1 cellular context compared by ENCODE assay signal in genomic region chr5:67118050-67118620, GRCh38.
TF ChIP-seq lines count a peak whose summit lies in the region.

No MANE protein-coding gene starts in this region.

TF ChIP-seq in K562, 482 proteins besides CTCF, POLR2A, EP300 and RAD21 (continued from another document):
- no peak for TF ChIP-seq ZNF449 (CRISPR knock-in tag; IDR thresholded peaks at IDR 0.05)
- TF ChIP-seq ZBTB49 (CRISPR knock-in tag; IDR thresholded peaks at IDR 0.05; ENCODE audit: borderline replicate concordance): no peak
- TF ChIP-seq ATF4 (CRISPR knock-in tag; IDR thresholded peaks at IDR 0.05): peak; percentile 95
- TF ChIP-seq KLF16 (IDR thresholded peaks at IDR 0.05): no peak
- TF ChIP-seq ZKSCAN1 (IDR thresholded peaks at IDR 0.05; ENCODE audit: low read depth, low read length): no peak
- TF ChIP-seq E4F1 (CRISPR knock-in tag; IDR thresholded peaks at IDR 0.05; ENCODE audit: borderline replicate concordance): no peak
- TF ChIP-seq NEUROD1 (IDR thresholded peaks at IDR 0.05; ENCODE audit: borderline replicate concordance, low read depth, low read length, partially characterized antibody): no peak
- peak; percentile 27; the same call in 1 of the 2 replicates for TF ChIP-seq CTBP1 (IDR thresholded peaks at IDR 0.05; ENCODE audit: borderline replicate concordance)
- no peak for TF ChIP-seq NFIC (IDR thresholded peaks at IDR 0.05)
- TF ChIP-seq RBM22 (IDR thresholded peaks at IDR 0.05; ENCODE audit: low read depth, low read length, poor library complexity, severe bottlenecking): no peak
- no peak for TF ChIP-seq ZNF282 (CRISPR knock-in tag; IDR thresholded peaks at IDR 0.05)
- peak; percentile 91 for TF ChIP-seq ZSCAN32 (CRISPR knock-in tag; IDR thresholded peaks at IDR 0.05)
- TF ChIP-seq SRSF9 (IDR thresholded peaks at IDR 0.05; ENCODE audit: borderline replicate concordance, low read depth, low read length): no peak
- no peak for TF ChIP-seq EGR1 (conservative IDR thresholded peaks at IDR 0.05)
- TF ChIP-seq IRF9 (tag; IDR thresholded peaks at IDR 0.05): peak; percentile 62; the same call in 1 of the 2 replicates
- 0 out of 2 replicates have a peak, but pooled peaks have one; percentile 17 for TF ChIP-seq FOSL1 (tag; conservative IDR thresholded peaks at IDR 0.05)
- TF ChIP-seq SETDB1 (IDR thresholded peaks at IDR 0.05; ENCODE audit: low read length): no peak
- TF ChIP-seq ELF4 (CRISPR knock-in tag; IDR thresholded peaks at IDR 0.05): no peak
- no peak for TF ChIP-seq MXI1 (IDR thresholded peaks at IDR 0.05; ENCODE audit: low read depth, low read length)
- TF ChIP-seq HMBOX1 (IDR thresholded peaks at IDR 0.05): peak; percentile 93
- TF ChIP-seq SIX5 (IDR thresholded peaks at IDR 0.05; ENCODE audit: borderline replicate concordance in 1 of 2, insufficient read depth in 1 of 2, low read depth in 1 of 2, low read length in 2 of 2): no peak
- TF ChIP-seq DPF2 (IDR thresholded peaks at IDR 0.05): no peak
- no peak for TF ChIP-seq SRSF7 (optimal IDR thresholded peaks at IDR 0.05; ENCODE audit: low read depth, low read length)
- TF ChIP-seq HNRNPK (IDR thresholded peaks at IDR 0.05; ENCODE audit: low read depth, low read length, poor library complexity, severe bottlenecking): no peak
- no peak for TF ChIP-seq ZNF280A (IDR thresholded peaks at IDR 0.05; ENCODE audit: low read depth, partially characterized antibody)
- TF ChIP-seq CCNT2 (IDR thresholded peaks at IDR 0.05; ENCODE audit: borderline replicate concordance, extremely low read depth, insufficient read length, low read depth, low read length): no peak
- no peak for TF ChIP-seq KLF10 (CRISPR knock-in tag; IDR thresholded peaks at IDR 0.05)
- TF ChIP-seq CHD4 (IDR thresholded peaks at IDR 0.05; ENCODE audit: insufficient read depth, insufficient replicate concordance, low read depth, low read length, poor library complexity, severe bottlenecking): no peak
- TF ChIP-seq JUND (IDR thresholded peaks at IDR 0.05; ENCODE audit: borderline replicate concordance, low read depth, low read length): no peak
- TF ChIP-seq JUND (tag; IDR thresholded peaks at IDR 0.05; ENCODE audit: borderline replicate concordance, low read depth, low read length): 0 out of 3 replicates have a peak, but pooled peaks have one; percentile 11
- no peak for TF ChIP-seq TCF7L2 (IDR thresholded peaks at IDR 0.05; ENCODE audit: low read depth, low read length)
- TF ChIP-seq TCF3 (CRISPR knock-in tag; IDR thresholded peaks at IDR 0.05): peak; percentile 70
- TF ChIP-seq DMBX1 (CRISPR knock-in tag; IDR thresholded peaks at IDR 0.05; ENCODE audit: borderline replicate concordance): peak; percentile 70; the same call in 1 of the 2 replicates
- TF ChIP-seq GTF2F1 (IDR thresholded peaks at IDR 0.05; ENCODE audit: low read depth, low read length): no peak
- TF ChIP-seq ZNF655 (CRISPR knock-in tag; IDR thresholded peaks at IDR 0.05): no peak
- peak; percentile 19; the same call in 1 of the 2 replicates for TF ChIP-seq CXXC5 (CRISPR knock-in tag; IDR thresholded peaks at IDR 0.05)
- TF ChIP-seq CBFA2T3 (IDR thresholded peaks at IDR 0.05): peak; percentile 48
- TF ChIP-seq GMEB1 (CRISPR knock-in tag; IDR thresholded peaks at IDR 0.05): no peak
- TF ChIP-seq ZNF143 (CRISPR knock-in tag; IDR thresholded peaks at IDR 0.05): no peak
- no peak for TF ChIP-seq ZNF408 (CRISPR knock-in tag; IDR thresholded peaks at IDR 0.05; ENCODE audit: low read depth)
- no peak for TF ChIP-seq ZNF232 (CRISPR knock-in tag; IDR thresholded peaks at IDR 0.05)
- TF ChIP-seq PCBP1 (IDR thresholded peaks at IDR 0.05; ENCODE audit: low read depth, low read length, poor library complexity, severe bottlenecking): no peak
- no peak for TF ChIP-seq SRSF3 (IDR thresholded peaks at IDR 0.05; ENCODE audit: insufficient read depth, low read length)
- no peak for TF ChIP-seq RHOXF2B (CRISPR knock-in tag; conservative IDR thresholded peaks at IDR 0.05)
- TF ChIP-seq ATF7 (IDR thresholded peaks at IDR 0.05): peak; percentile 34; the same call in 1 of the 2 replicates
- no peak for TF ChIP-seq RBM14 (IDR thresholded peaks at IDR 0.05; ENCODE audit: borderline replicate concordance, insufficient read depth, low read depth, low read length)
- peak; percentile 49; the same call in 1 of the 2 replicates for TF ChIP-seq CEBPB (tag; IDR thresholded peaks at IDR 0.05)
- TF ChIP-seq EWSR1 (IDR thresholded peaks at IDR 0.05; ENCODE audit: borderline replicate concordance, low read depth, partially characterized antibody): no peak
